26 cellular contexts compared by ENCODE assay signal in the genomic region with DNA sequence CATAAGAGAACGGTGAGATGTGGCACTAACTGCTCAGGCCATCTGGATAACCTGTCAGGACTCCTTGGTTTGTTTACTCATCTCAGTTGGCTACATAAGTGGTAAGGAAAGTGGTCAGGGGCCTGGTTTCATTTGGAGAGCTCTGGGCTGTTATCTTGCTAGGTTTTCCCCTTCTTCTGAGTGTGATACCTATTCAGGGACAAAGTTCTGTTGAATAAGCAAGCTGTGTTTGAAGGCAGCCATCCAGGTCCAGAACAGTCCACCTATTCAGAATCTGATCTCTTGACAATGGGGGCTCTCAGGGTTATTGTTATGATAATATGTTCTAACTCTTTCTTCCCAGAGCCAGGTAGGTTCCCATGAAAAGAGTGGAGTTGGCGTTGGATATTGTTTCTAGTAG.
DNase-seq lines count a peak whose midpoint lies in the region; FAIRE-seq and TF ChIP-seq lines count a peak whose summit lies in the region.
"Had no signal": no experiment of that assay in that cellular context is flagged by ENCODE, and none has a peak within 500 bp of the region (broad histone marks: within the 10 kb centered on the region; RNA-seq: fewer than 3 reads in every experiment).

No MANE protein-coding gene starts in this region.

- H3T11ph ChIP-seq in H9 (ENCODE audit: low read length), result no peak overlapping the region

- H2BK15ac ChIP-seq in H9 (ENCODE audit: low read depth, low read length) (no peak overlapping the region), H1 (ENCODE audit: low read length) (no peak overlapping the region)

- no peaks in the 10 kb centered on the region for H3K36me3 Mint-ChIP-seq in H9 (ENCODE audit: insufficient read depth in 1 of 3, low read depth in 3 of 3)
- H3K36me3 Mint-ChIP-seq: CD4-positive, alpha-beta memory T cell had no signal

- H3K18ac ChIP-seq in H9 (ENCODE audit: insufficient read length, low read depth, low read length) (no peak overlapping the region), H1 (ENCODE audit: extremely low read depth, low read length) (no peak overlapping the region)

- H3K4me3 ChIP-seq in GM12865 (ENCODE audit: low read depth, low read length), result no peak overlapping the region
- no peak overlapping the region for H3K4me3 ChIP-seq in H1 (ENCODE audit: extremely low read depth in 1 of 4, insufficient read depth in 2 of 4, low read depth in 3 of 4, low read length in 4 of 4)
- H3K4me3 ChIP-seq: A549; BLaER1 treated with 17β-estradiol and CSF1 and Interleukin-3, amounts not matched to agents 10 nM and 100 nM; MG63 had no signal

- no peaks in the 10 kb centered on the region for H3K9me3 ChIP-seq in H9 (ENCODE audit: control insufficient read depth, low read depth, low read length)
- no peaks in the 10 kb centered on the region for H3K9me3 ChIP-seq in H1 (ENCODE audit: insufficient read depth in 2 of 2, low read depth in 1 of 2, low read length in 1 of 2)
- H3K9me3 ChIP-seq: A549, MG63 had no signal

- H3K79me1 ChIP-seq in H9 (ENCODE audit: insufficient read depth, low read depth, low read length, poor library complexity, severe bottlenecking) (no peaks in the 10 kb centered on the region), H1 (ENCODE audit: low read depth, low read length) (no peaks in the 10 kb centered on the region)

- H4K20me1 ChIP-seq in H9 (ENCODE audit: control insufficient read depth, insufficient read depth, insufficient read length), result no peaks in the 10 kb centered on the region
- H4K20me1 ChIP-seq in H1 (replicated peaks in 1 of 2; ENCODE audit: control insufficient read depth in 1 of 2, insufficient read depth in 2 of 2, low read length in 2 of 2), result no peaks in the 10 kb centered on the region
- H4K20me1 ChIP-seq: BLaER1 treated with 17β-estradiol and CSF1 and Interleukin-3, amounts not matched to agents 10 nM and 100 nM had no signal

- FAIRE-seq in H1 (lab: Jason Lieb, UNC), result no peak
- FAIRE-seq: A549, GM18507, HTR-8/SVneo had no signal

- DNase-seq in GM12865 (ENCODE audit: low read depth) (peak; percentile 25), H9 (no peak), NCI-H345 (lab: John Stamatoyannopoulos, UW) (peak; percentile 20), H1 (ENCODE audit: low read depth in 1 of 2, low spot score in 2 of 2) (no peak), medulla oblongata (ENCODE audit: extremely low spot score) (no peak), T-helper 2 cell (no peak), SK-N-DZ (ENCODE audit: low spot score) (no peak)
- DNase-seq in activated CD8-positive, alpha-beta memory T cell treated with anti-CD3 and anti-CD28 coated beads for 24 hours, result no peak
- DNase-seq: AML-193; CD4-positive, alpha-beta memory T cell; COR-L47; DMS79 treated with DMSO at 0.1 percent for 48 hours; KG1; MG63; NCI-H1105 treated with DMSO at 0.1 percent for 48 hours; NCI-H2081; NCI-H2171 treated with DMSO at 0.1 percent for 48 hours; NCI-H446; NCI-H526 treated with DMSO at 0.1 percent for 48 hours; SHP77; T-helper 9 cell had no signal

- H2BK120ac ChIP-seq in H9 (ENCODE audit: low read depth, low read length, poor library complexity, severe bottlenecking) (no peak overlapping the region), H1 (replicated peaks; ENCODE audit: low read depth, low read length) (no peak overlapping the region)

- peaks cover 9 to 10% of the 10 kb centered on the region in 2 experiments for H3K4me1 Mint-ChIP-seq in H9
- H3K4me1 Mint-ChIP-seq: CD4-positive, alpha-beta memory T cell had no signal

- H3K79me2 ChIP-seq in H9 (ENCODE audit: insufficient read depth, low read length) (no peaks in the 10 kb centered on the region), H1 (ENCODE audit: control insufficient read depth in 1 of 2, insufficient read depth in 2 of 2, low read length in 2 of 2) (no peaks in the 10 kb centered on the region)

- POLR2A ChIA-PET in H1 (lab: Charles Lee; ENCODE audit: partially characterized antibody), result no interaction called here

- H3K9ac ChIP-seq in H9 (ENCODE audit: extremely low read depth, insufficient read length, low read length), result no peak overlapping the region
- no peak overlapping the region for H3K9ac ChIP-seq in H1 (replicated peaks in 1 of 4; ENCODE audit: extremely low read depth in 1 of 4, low read depth in 3 of 4, low read length in 3 of 4)
- H3K9ac ChIP-seq: BLaER1 treated with 17β-estradiol and CSF1 and Interleukin-3, amounts not matched to agents 10 nM and 100 nM had no signal

- no peak overlapping the region for H3K56ac ChIP-seq in H9 (ENCODE audit: insufficient read length, low read depth, low read length)
- H3K56ac ChIP-seq in H1 (replicated peaks; ENCODE audit: insufficient read length, low read depth, low read length), result no peak overlapping the region

- H3K4me2 ChIP-seq in H9 (ENCODE audit: insufficient read depth, insufficient read length, low read length), result no peak overlapping the region
- 0 out of 4 replicates have a peak overlapping the region, but pooled peaks of 1 of the 2 experiments have one; percentile 10 for H3K4me2 ChIP-seq in H1 (ENCODE audit: insufficient read depth in 1 of 2, low read depth in 2 of 2, low read length in 2 of 2)
- H3K4me2 ChIP-seq: A549; BLaER1 treated with 17β-estradiol and CSF1 and Interleukin-3, amounts not matched to agents 10 nM and 100 nM had no signal

- peaks cover 3% of the 10 kb centered on the region; the same call in 1 of the 2 replicates for H3K4me1 ChIP-seq in H9 (ENCODE audit: insufficient read depth, low read length)
- H3K4me1 ChIP-seq in H1 (replicated peaks in 1 of 4; ENCODE audit: control insufficient read depth in 3 of 4, insufficient read depth in 4 of 4, low read length in 3 of 4), result peaks cover 0 to 4% (median 3%) of the 10 kb centered on the region in 4 experiments; a peak in 2 of 7 replicates
- H3K4me1 ChIP-seq: A549 had no signal

- H3K23me2 ChIP-seq in H9 (ENCODE audit: insufficient read length, low read depth, low read length, poor library complexity, severe bottlenecking) (no peaks in the 10 kb centered on the region), H1 (ENCODE audit: low read depth, low read length) (no peaks in the 10 kb centered on the region)

- no peak for TF ChIP-seq RAD21 in H1 (IDR thresholded peaks at IDR 0.05 in 1 of 2, conservative IDR thresholded peaks at IDR 0.05 in 1 of 2; ENCODE audit: low read depth in 2 of 2, low read length in 2 of 2)

- no peak overlapping the region for H3K23ac ChIP-seq in H9 (ENCODE audit: insufficient read length, low read depth, low read length)
- H3K23ac ChIP-seq in H1 (ENCODE audit: insufficient read length), result no peak overlapping the region

- no peak for TF ChIP-seq CTCF in GM12865 (IDR thresholded peaks at IDR 0.05; ENCODE audit: insufficient read depth, low read depth, low read length, missing control alignments)
- no peak for TF ChIP-seq CTCF in H9 (conservative IDR thresholded peaks at IDR 0.05)
- no peak for TF ChIP-seq CTCF in H1 (IDR thresholded peaks at IDR 0.05; ENCODE audit: control extremely low read depth in 1 of 3, insufficient read depth in 1 of 3, low read depth in 1 of 3, low read length in 3 of 3)

- H4K91ac ChIP-seq in H9 (ENCODE audit: insufficient read length, low read depth, low read length) (no peak overlapping the region), H1 (replicated peaks; ENCODE audit: insufficient read length, low read length) (no peak overlapping the region)

- H3K27me3 Mint-ChIP-seq in H9 (ENCODE audit: low read depth), result no peaks in the 10 kb centered on the region

- no peak overlapping the region for H3K27ac ChIP-seq in H9 (ENCODE audit: insufficient read length, low read depth, low read length)
- no peak overlapping the region for H3K27ac ChIP-seq in H1 (ENCODE audit: low read depth, low read length)
- H3K27ac ChIP-seq: A549; BLaER1 treated with 17β-estradiol and CSF1 and Interleukin-3, amounts not matched to agents 10 nM and 100 nM; RWPE1 had no signal

- H2BK5ac ChIP-seq in H9 (ENCODE audit: insufficient read length, low read length) (no peak overlapping the region), H1 (ENCODE audit: low read depth, low read length) (no peak overlapping the region)

- no peak for TF ChIP-seq EP300 in H1 (IDR thresholded peaks at IDR 0.05; ENCODE audit: borderline replicate concordance in 1 of 2, low read depth in 2 of 2, low read length in 2 of 2)

- H2AK5ac ChIP-seq in H9 (ENCODE audit: insufficient read length, low read length) (no peak overlapping the region), H1 (ENCODE audit: low read depth, low read length) (no peak overlapping the region)

- no peak overlapping the region for H3K4ac ChIP-seq in H9 (ENCODE audit: low read depth, low read length)
- no peak overlapping the region for H3K4ac ChIP-seq in H1 (replicated peaks; ENCODE audit: insufficient read length, low read depth, low read length)

- no peak overlapping the region for H2BK12ac ChIP-seq in H9 (ENCODE audit: insufficient read length, low read depth, low read length)
- no peak overlapping the region for H2BK12ac ChIP-seq in H1 (ENCODE audit: low read depth, low read length)

- H3K9me3 Mint-ChIP-seq in H9, result no peaks in the 10 kb centered on the region

- CTCF ChIA-PET in H1 (lab: Charles Lee; ENCODE audit: partially characterized antibody), result interaction anchor here (0.6 to 2.4 kb wide), 4 partner anchors 20 to 524 kb away, joined by 3 to 8 read pairs (median 4); no protein-coding TSS in a partner anchor

- H3K27ac Mint-ChIP-seq in H9, result peak overlapping the region; percentile 57 to 83 (median 80); a peak in 5 of 7 replicates
- H3K27ac Mint-ChIP-seq: CD4-positive, alpha-beta memory T cell had no signal

- no peak overlapping the region for H2BK20ac ChIP-seq in H9 (ENCODE audit: low read depth, low read length, poor library complexity, severe bottlenecking)
- no peak overlapping the region for H2BK20ac ChIP-seq in H1 (ENCODE audit: low read length)

- H2AFZ ChIP-seq in H9 (ENCODE audit: low read length) (no peak overlapping the region), H1 (ENCODE audit: low read length) (no peak overlapping the region)

- no peak overlapping the region; a peak in 1 of 5 replicates for H3K4me3 Mint-ChIP-seq in H9
- H3K4me3 Mint-ChIP-seq: CD4-positive, alpha-beta memory T cell had no signal

- H3K27me3 ChIP-seq in H9 (ENCODE audit: insufficient read depth, low read length), result no peaks in the 10 kb centered on the region
- no peaks in the 10 kb centered on the region for H3K27me3 ChIP-seq in H1 (replicated peaks in 1 of 4; ENCODE audit: control insufficient read depth in 3 of 4, extremely low read depth in 1 of 4, insufficient read depth in 3 of 4, low read length in 3 of 4)
- H3K27me3 ChIP-seq: BLaER1 treated with 17β-estradiol and CSF1 and Interleukin-3, amounts not matched to agents 10 nM and 100 nM; MG63 had no signal

- H4K5ac ChIP-seq in H9 (ENCODE audit: insufficient read length, low read depth, low read length), result no peak overlapping the region
- H4K5ac ChIP-seq in H1 (ENCODE audit: insufficient read length, low read depth, low read length), result no peak overlapping the region

- TF ChIP-seq POLR2A in H1 (IDR thresholded peaks at IDR 0.05; ENCODE audit: control extremely low read depth in 1 of 2, low read depth in 2 of 2, low read length in 2 of 2), result no peak

- no peak overlapping the region for H4K8ac ChIP-seq in H9 (replicated peaks; ENCODE audit: insufficient read length, low read depth, low read length)
- no peak overlapping the region for H4K8ac ChIP-seq in H1 (ENCODE audit: extremely low read depth, insufficient read depth, low read length)

- no CpG with 5 or more reads among the region's 2 CpGs for WGBS in H9 (ENCODE audit: extremely low coverage, insufficient read length, low lambda C conversion rate)
- 93% methylated on average over 2 of the region's 2 CpGs; no CpG with 5 or more reads in 1 of the 2 experiments for WGBS in H1 (ENCODE audit: extremely low coverage in 1 of 2, insufficient coverage in 1 of 2, insufficient read length in 1 of 2, insufficient replicate concordance in 2 of 2, low coverage in 1 of 2, low lambda C conversion rate in 2 of 2, missing lambda C conversion rate in 1 of 2), 2 experiments

- H3K36me3 ChIP-seq in H1 (ENCODE audit: control insufficient read depth in 2 of 4, insufficient read depth in 4 of 4, low read length in 3 of 4), result no peaks in the 10 kb centered on the region
- H3K36me3 ChIP-seq: BLaER1 treated with 17β-estradiol and CSF1 and Interleukin-3, amounts not matched to agents 10 nM and 100 nM; MG63 had no signal

- H3K14ac ChIP-seq in H9 (ENCODE audit: insufficient read depth, low read length), result no peak overlapping the region
- H3K14ac ChIP-seq in H1 (ENCODE audit: insufficient read length), result no peak overlapping the region

Comparison
In these comparisons a context has a peak if more than half of its experiments do, and no peak if none do; other contexts are left out.
1. DNase-seq: peak in GM12865 (single experiment) and NCI-H345 (single experiment); none in H9 (single experiment), H1 (0 of 2), medulla oblongata (single experiment), T-helper 2 cell (0 of 5), activated CD8-positive, alpha-beta memory T cell treated with anti-CD3 and anti-CD28 coated beads for 24 hours (single experiment) and SK-N-DZ (single experiment).